17 cellular contexts compared by ENCODE assay signal in the genomic region with DNA sequence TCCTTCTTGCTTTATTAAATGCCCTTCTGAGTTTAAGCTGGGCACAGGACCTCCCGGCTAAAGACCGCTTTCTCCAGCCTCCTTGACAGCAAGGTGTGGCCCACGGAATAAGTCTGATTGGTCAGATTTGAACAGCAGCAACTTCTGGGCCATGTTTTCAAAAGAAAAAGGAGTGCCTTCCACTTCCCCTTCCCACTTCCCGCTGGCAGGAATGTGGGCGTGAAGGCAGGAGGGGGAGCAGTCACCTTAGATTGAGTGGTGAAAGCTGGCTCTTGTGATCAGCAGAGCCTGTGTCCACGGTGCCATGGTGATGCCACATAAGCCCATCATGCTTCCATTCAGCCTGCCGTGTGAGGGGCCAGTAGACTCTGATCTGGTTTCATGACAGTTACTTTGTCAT.
DNase-seq lines count a peak whose midpoint lies in the region; ATAC-seq, FAIRE-seq and TF ChIP-seq lines count a peak whose summit lies in the region.
"Had no signal": no experiment of that assay in that cellular context is flagged by ENCODE, and none has a peak within 500 bp of the region (broad histone marks: within the 10 kb centered on the region; RNA-seq: fewer than 3 reads in every experiment).

No MANE protein-coding gene starts in this region.

- H3K4me3 ChIP-seq in bronchial epithelial cell (ENCODE audit: low read depth, low read length) (no peak overlapping the region), neuronal stem cell (ENCODE audit: low read length in 2 of 2) (no peak overlapping the region), aorta (ENCODE audit: low read length in 2 of 2) (no peak overlapping the region), tibial artery (no peak overlapping the region)
- H3K4me3 ChIP-seq: SJCRH30 had no signal

- FAIRE-seq in bronchial epithelial cell (lab: Jason Lieb, UNC) = peak; percentile 62

- peaks cover 0 to 4% of the 10 kb centered on the region in 2 donors for H3K9me3 ChIP-seq in neuronal stem cell (replicated peaks in 1 of 2; ENCODE audit: control insufficient read depth in 2 of 2, insufficient read depth in 1 of 2, low read depth in 1 of 2, low read length in 2 of 2)
- H3K9me3 ChIP-seq in aorta (ENCODE audit: control insufficient read depth, low read length) = no peaks in the 10 kb centered on the region
- H3K9me3 ChIP-seq in tibial artery = no peaks in the 10 kb centered on the region
- H3K9me3 ChIP-seq: SJCRH30 had no signal

- no peak overlapping the region for H2AFZ ChIP-seq in neuronal stem cell (ENCODE audit: low read length)

- intact Hi-C loops in aorta (cut with DNase I) = no loop called here
- intact Hi-C loops in tibial artery (cut with DNase I; ENCODE audit: low total_unique reads) = no loop called here

- H3K4me2 ChIP-seq in neuronal stem cell (ENCODE audit: insufficient read depth, low read length, poor library complexity, severe bottlenecking) = no peak overlapping the region

- H3K79me1 ChIP-seq in neuronal stem cell (ENCODE audit: low read depth, low read length) = no peaks in the 10 kb centered on the region

- H3K23ac ChIP-seq in neuronal stem cell (ENCODE audit: low read depth, low read length, poor library complexity) = no peak overlapping the region

- no CpG with 5 or more reads among the region's 7 CpGs for WGBS in neuronal stem cell (ENCODE audit: extremely low coverage in 2 of 2, insufficient read length in 2 of 2, insufficient replicate concordance in 1 of 2), 2 donors
- WGBS in aorta, 2 donors = 85 to 93% methylated on average over 7 of the region's 7 CpGs

- no peak overlapping the region for H2BK15ac ChIP-seq in neuronal stem cell (ENCODE audit: low read length)

- H3K36me3 ChIP-seq in bronchial epithelial cell (ENCODE audit: control insufficient read depth, insufficient read depth, low read length) (no peaks in the 10 kb centered on the region), neuronal stem cell (replicated peaks in 1 of 2; ENCODE audit: control insufficient read depth in 2 of 2, insufficient read depth in 2 of 2, low read length in 2 of 2) (no peaks in the 10 kb centered on the region), aorta (ENCODE audit: control insufficient read depth in 1 of 2, insufficient read depth in 2 of 2, low read length in 1 of 2) (no peaks in the 10 kb centered on the region), tibial artery (no peaks in the 10 kb centered on the region)
- H3K36me3 ChIP-seq: SJCRH30 had no signal

- H3K9ac ChIP-seq in neuronal stem cell (ENCODE audit: low read depth, low read length, poor library complexity) = no peak overlapping the region

- H2AK5ac ChIP-seq in neuronal stem cell (ENCODE audit: low read depth, low read length) = no peak overlapping the region

- peak in 2 of 3 experiments; percentile 9 to 27 for DNase-seq in NCI-H1417 (lab: John Stamatoyannopoulos, UW)
- no peak for DNase-seq in NCI-H1417 treated with DMSO at 0.1 percent for 48 hours (lab: John Stamatoyannopoulos, UW)
- no peak for DNase-seq in bronchial epithelial cell (ENCODE audit: low read depth)
- no peak for DNase-seq in neuronal stem cell (ENCODE audit: low spot score)
- peak; percentile 5 to 48 for DNase-seq in aorta
- no peak for DNase-seq in tibial artery
- DNase-seq in NCI-H1436 (lab: John Stamatoyannopoulos, UW) = no peak
- DNase-seq in stimulated activated CD4-positive, alpha-beta T cell treated with anti-CD3 and anti-CD28 coated beads, Interleukin-4, amount 100 ng/mL, for 1 hour = no peak
- DNase-seq: 8988T, Karpas-422, NCI-H1105 treated with DMSO at 0.1 percent for 48 hours, NCI-H2029, NCI-H510A, NCI-H82, PC-3, SJCRH30 had no signal

- no peak overlapping the region for H3K14ac ChIP-seq in neuronal stem cell (ENCODE audit: low read length)

- ATAC-seq in aorta (ENCODE audit: low FRiP score) = no peak
- ATAC-seq: PC-3 had no signal

- no peak overlapping the region for H2BK12ac ChIP-seq in neuronal stem cell (ENCODE audit: low read length)

- H4K8ac ChIP-seq in neuronal stem cell (ENCODE audit: low read depth, low read length) = no peak overlapping the region

- no peak overlapping the region for H3K18ac ChIP-seq in neuronal stem cell (ENCODE audit: low read length)

- no peak overlapping the region for H4K91ac ChIP-seq in neuronal stem cell (ENCODE audit: low read depth, low read length, poor library complexity)

- H3K27ac ChIP-seq in neuronal stem cell (replicated peaks; ENCODE audit: low read length) (no peak overlapping the region), aorta (ENCODE audit: low read depth in 1 of 2, low read length in 2 of 2) (no peak overlapping the region), tibial artery (no peak overlapping the region)
- H3K27ac ChIP-seq: RWPE1, SJCRH30 had no signal

- H3K27me3 ChIP-seq in bronchial epithelial cell (ENCODE audit: control insufficient read depth, insufficient read depth, low read length) (no peaks in the 10 kb centered on the region), neuronal stem cell (ENCODE audit: control insufficient read depth in 3 of 3, insufficient read depth in 3 of 3, low read depth in 1 of 3, low read length in 3 of 3) (peaks cover 0 to 63% (median 0%) of the 10 kb centered on the region in 3 experiments), aorta (ENCODE audit: control insufficient read depth in 1 of 2, insufficient read depth in 2 of 2, low read length in 1 of 2) (no peaks in the 10 kb centered on the region), tibial artery (no peaks in the 10 kb centered on the region)

- TF ChIP-seq CTCF in bronchial epithelial cell (IDR thresholded peaks at IDR 0.05; ENCODE audit: insufficient read depth, low read length, severe bottlenecking) (no peak), tibial artery (IDR thresholded peaks at IDR 0.05) (no peak)

- peak overlapping the region; percentile 7 for H2BK5ac ChIP-seq in neuronal stem cell (ENCODE audit: low read length)

- no peak overlapping the region for H3K4ac ChIP-seq in neuronal stem cell (ENCODE audit: low read length)

- peaks cover 15 to 17% of the 10 kb centered on the region in 2 donors for H3K4me1 ChIP-seq in neuronal stem cell (ENCODE audit: control insufficient read depth in 2 of 2, insufficient read depth in 1 of 2, low read depth in 1 of 2, low read length in 2 of 2)
- no peaks in the 10 kb centered on the region for H3K4me1 ChIP-seq in aorta (ENCODE audit: control insufficient read depth in 1 of 2, insufficient read depth in 2 of 2, low read length in 2 of 2)
- H3K4me1 ChIP-seq in tibial artery = peaks cover 8 to 34% (median 17%) of the 10 kb centered on the region in 4 donors
- H3K4me1 ChIP-seq: SJCRH30 had no signal

- no peak overlapping the region for H2BK120ac ChIP-seq in neuronal stem cell (ENCODE audit: low read depth, low read length)

Comparison
In these comparisons a context has a peak if more than half of its experiments do, and no peak if none do; other contexts are left out.
1. DNase-seq: peak in NCI-H1417 (2 of 3) and aorta (2 of 2); none in NCI-H1417 treated with DMSO at 0.1 percent for 48 hours (single experiment), bronchial epithelial cell (single experiment), neuronal stem cell (single experiment), tibial artery (0 of 2), NCI-H1436 (single experiment) and stimulated activated CD4-positive, alpha-beta T cell treated with anti-CD3 and anti-CD28 coated beads, Interleukin-4, amount 100 ng/mL, for 1 hour (single experiment).